Comparison of ENCODE assay signal across 8 cellular contexts in genomic region chr12:112978163-112979081, GRCh38. TPM values are rescaled to one million over a fixed set of nuclear protein-coding genes. Genes with fewer than 3 reads are reported as not detected.
A peak's percentile ranks its signal among the peaks of the same experiment; 100 is the strongest.
DNase-seq lines count a peak whose midpoint lies in the region; ATAC-seq and TF ChIP-seq lines count a peak whose summit lies in the region.

OAS2 (plus strand) TSS chr12:112978519; CDS start chr12:112978609, 90 bp downstream.

- H2BK20ac ChIP-seq in H9 (ENCODE audit: low read depth, low read length, poor library complexity, severe bottlenecking) = no peak within 1 kb of the TSS

- peaks cover 7% of the 10 kb centered on the region for H3K36me3 Mint-ChIP-seq in Calu3 (ENCODE audit: insufficient read depth, unreplicated experiment)
- no peaks in the 10 kb centered on the region for H3K36me3 Mint-ChIP-seq in H9 (ENCODE audit: insufficient read depth in 1 of 3, low read depth in 3 of 3)

- CTCF ChIA-PET in Calu3 (lab: Charles Lee) = interaction anchor here (0.6 to 2.2 kb wide), 9 partner anchors 10 to 207 kb away, joined by 3 to 16 read pairs (median 4); partner anchors contain the start of genes DDX54, OAS1 and RASAL1
- CTCF ChIA-PET in activated CD8-positive, alpha-beta memory T cell treated with anti-CD3 and anti-CD28 coated beads for 36 hours (lab: Charles Lee) = interaction anchor here (0.5 to 3.1 kb wide), 8 partner anchors 10 to 379 kb away, joined by 3 to 27 read pairs (median 4); partner anchors contain the start of gene OAS1

- H3T11ph ChIP-seq in H9 (ENCODE audit: low read length) = no peak within 1 kb of the TSS

- peak within 1 kb of the TSS; percentile 73 for H3K4me3 Mint-ChIP-seq in Calu3 (ENCODE audit: low read depth, unreplicated experiment)
- H3K4me3 Mint-ChIP-seq in H9 = no peak within 1 kb of the TSS

- no peak within 1 kb of the TSS for H3K56ac ChIP-seq in H9 (ENCODE audit: insufficient read length, low read depth, low read length)

- TSS peak; percentile 23 for BruUV-seq in Calu3 (replicated peaks; lab: Mats Ljungman, UMichigan)

- H3K9ac ChIP-seq in Karpas-422 (ENCODE audit: low read length) (peak within 1 kb of the TSS; percentile 68), H9 (ENCODE audit: extremely low read depth, insufficient read length, low read length) (no peak within 1 kb of the TSS)

- H3K4me1 ChIP-seq in Karpas-422 (ENCODE audit: low read length) = peaks cover 35% of the 10 kb centered on the region
- peaks cover 9 to 14% of the 10 kb centered on the region in 2 experiments for H3K4me1 ChIP-seq in neutrophil (ENCODE audit: control insufficient read depth in 1 of 2, insufficient read depth in 1 of 2, low read depth in 1 of 2, low read length in 1 of 2)
- H3K4me1 ChIP-seq in testis = no peaks in the 10 kb centered on the region
- no peaks in the 10 kb centered on the region; the same call in 1 of the 2 replicates for H3K4me1 ChIP-seq in H9 (ENCODE audit: insufficient read depth, low read length)

- no peak within 1 kb of the TSS for H2BK12ac ChIP-seq in H9 (ENCODE audit: insufficient read length, low read depth, low read length)

- H3K27me3 Mint-ChIP-seq in Calu3 (ENCODE audit: unreplicated experiment) (no peaks in the 10 kb centered on the region), H9 (ENCODE audit: low read depth) (peaks cover 3% of the 10 kb centered on the region)

- no peak within 1 kb of the TSS for H4K91ac ChIP-seq in H9 (ENCODE audit: insufficient read length, low read depth, low read length)

- peak; percentile 88 for ATAC-seq in GM21515 (IDR thresholded peaks at IDR 0.05; ENCODE audit: unreplicated experiment)

- no peak within 1 kb of the TSS for H2BK120ac ChIP-seq in H9 (ENCODE audit: low read depth, low read length, poor library complexity, severe bottlenecking)

- no peaks in the 10 kb centered on the region for H3K36me3 ChIP-seq in Karpas-422 (ENCODE audit: insufficient read depth, low read length)
- no peaks in the 10 kb centered on the region for H3K36me3 ChIP-seq in neutrophil
- no peaks in the 10 kb centered on the region for H3K36me3 ChIP-seq in testis (ENCODE audit: low read depth, missing control alignments)

- H2AFZ ChIP-seq in Karpas-422 (ENCODE audit: low read length) = peak within 1 kb of the TSS; percentile 22; the same call in 1 of the 2 replicates
- no peak within 1 kb of the TSS for H2AFZ ChIP-seq in H9 (ENCODE audit: low read length)

- no peak within 1 kb of the TSS for H2AK5ac ChIP-seq in H9 (ENCODE audit: insufficient read length, low read length)

- no peaks in the 10 kb centered on the region for H3K9me2 ChIP-seq in Karpas-422 (replicated peaks; ENCODE audit: insufficient read depth, low read length)

- peak; percentile 67 for DNase-seq in Calu3
- DNase-seq in Karpas-422 = peak; percentile 63
- DNase-seq in epithelial cell of esophagus (ENCODE audit: low read depth) = peak; percentile 29
- peak; percentile 65 for DNase-seq in testis
- DNase-seq in H9 = no peak

- H4K5ac ChIP-seq in H9 (ENCODE audit: insufficient read length, low read depth, low read length) = no peak within 1 kb of the TSS

- POLR2A ChIA-PET in activated CD8-positive, alpha-beta memory T cell treated with anti-CD3 and anti-CD28 coated beads for 36 hours (lab: Charles Lee) = interaction anchor here (0.6 to 2.2 kb wide), 8 partner anchors 10 to 230 kb away, joined by 3 to 16 read pairs (median 6); partner anchors contain the start of genes DDX54, OAS1, OAS3 and RITA1

- H3K4me3 ChIP-seq in Karpas-422 (ENCODE audit: low read length) = peak within 1 kb of the TSS; percentile 66
- no peak within 1 kb of the TSS for H3K4me3 ChIP-seq in epithelial cell of esophagus (ENCODE audit: low read length)
- H3K4me3 ChIP-seq in neutrophil (ENCODE audit: low read depth in 1 of 2, low read length in 1 of 2) = peak within 1 kb of the TSS; percentile 39 to 52
- peak within 1 kb of the TSS; percentile 53 to 61 for H3K4me3 ChIP-seq in testis

- no peak within 1 kb of the TSS for H3K14ac ChIP-seq in H9 (ENCODE audit: insufficient read depth, low read length)

- no peak within 1 kb of the TSS for H2BK15ac ChIP-seq in H9 (ENCODE audit: low read depth, low read length)

- WGBS in testis, 2 donors = 22 to 24% methylated on average over 18 to 19 of the region's 19 CpGs
- WGBS in H9 (ENCODE audit: extremely low coverage, insufficient read length, low lambda C conversion rate) = no CpG with 5 or more reads among the region's 19 CpGs

- H3K23me2 ChIP-seq in H9 (ENCODE audit: insufficient read length, low read depth, low read length, poor library complexity, severe bottlenecking) = no peaks in the 10 kb centered on the region

- no peak for TF ChIP-seq POLR2A in testis (IDR thresholded peaks at IDR 0.05)

- H3K27ac ChIP-seq in Karpas-422 (ENCODE audit: low read length) (no peak within 1 kb of the TSS), neutrophil (peak within 1 kb of the TSS; percentile 65), testis (peak within 1 kb of the TSS; percentile 73 to 87), H9 (ENCODE audit: insufficient read length, low read depth, low read length) (no peak within 1 kb of the TSS)

- H3K18ac ChIP-seq in H9 (ENCODE audit: insufficient read length, low read depth, low read length) = no peak within 1 kb of the TSS

- H3K79me2 ChIP-seq in Karpas-422 (ENCODE audit: low read length) (no peaks in the 10 kb centered on the region), H9 (ENCODE audit: insufficient read depth, low read length) (no peaks in the 10 kb centered on the region)

- H2BK5ac ChIP-seq in H9 (ENCODE audit: insufficient read length, low read length) = no peak within 1 kb of the TSS

- H3K4me1 Mint-ChIP-seq in Calu3 (ENCODE audit: low read depth, unreplicated experiment) (no peaks in the 10 kb centered on the region), H9 (peaks cover 0 to 7% of the 10 kb centered on the region in 2 experiments; a peak in 2 of 4 replicates)

- intact Hi-C loops in Calu3 (cut with micrococcal nuclease; ENCODE audit: unreplicated experiment) = loop anchor here (2.0 kb wide), 1 partner anchor 78 kb away; no protein-coding TSS in a partner anchor
- intact Hi-C loops in testis (cut with DNase I; ENCODE audit: low total_unique reads) = no loop called here

- no peak within 1 kb of the TSS for H3K4ac ChIP-seq in H9 (ENCODE audit: low read depth, low read length)

- H4K20me1 ChIP-seq in Karpas-422 (ENCODE audit: insufficient read depth, low read depth, low read length) (no peaks in the 10 kb centered on the region), H9 (ENCODE audit: control insufficient read depth, insufficient read depth, insufficient read length) (no peaks in the 10 kb centered on the region)

- H3K27ac Mint-ChIP-seq in Calu3 (ENCODE audit: unreplicated experiment) = peak within 1 kb of the TSS; percentile 62
- no peak within 1 kb of the TSS for H3K27ac Mint-ChIP-seq in H9

- H3K79me1 ChIP-seq in H9 (ENCODE audit: insufficient read depth, low read depth, low read length, poor library complexity, severe bottlenecking) = no peaks in the 10 kb centered on the region

- H3K23ac ChIP-seq in H9 (ENCODE audit: insufficient read length, low read depth, low read length) = no peak within 1 kb of the TSS

- H3K9me3 ChIP-seq in Karpas-422 (ENCODE audit: low read length) (no peaks in the 10 kb centered on the region), neutrophil (no peaks in the 10 kb centered on the region), testis (no peaks in the 10 kb centered on the region), H9 (ENCODE audit: control insufficient read depth, low read depth, low read length) (no peaks in the 10 kb centered on the region)

- H3K4me2 ChIP-seq in Karpas-422 (ENCODE audit: low read depth, low read length, poor library complexity, severe bottlenecking) (peak within 1 kb of the TSS; percentile 65), H9 (ENCODE audit: insufficient read depth, insufficient read length, low read length) (no peak within 1 kb of the TSS)

- no peak within 1 kb of the TSS for H4K8ac ChIP-seq in H9 (replicated peaks; ENCODE audit: insufficient read length, low read depth, low read length)

- TF ChIP-seq CTCF in Calu3 (IDR thresholded peaks at IDR 0.05; ENCODE audit: unreplicated experiment) (no peak), epithelial cell of esophagus (IDR thresholded peaks at IDR 0.05; ENCODE audit: insufficient read depth, low read depth, low read length, missing control alignments) (no peak), neutrophil (IDR thresholded peaks at IDR 0.05) (no peak), testis (IDR thresholded peaks at IDR 0.05) (no peak), H9 (conservative IDR thresholded peaks at IDR 0.05) (no peak)

- no peaks in the 10 kb centered on the region for H3K27me3 ChIP-seq in Karpas-422 (ENCODE audit: low read length)
- no peaks in the 10 kb centered on the region for H3K27me3 ChIP-seq in neutrophil
- no peaks in the 10 kb centered on the region for H3K27me3 ChIP-seq in testis
- no peaks in the 10 kb centered on the region for H3K27me3 ChIP-seq in H9 (ENCODE audit: insufficient read depth, low read length)

- H3K9me3 Mint-ChIP-seq in Calu3 (ENCODE audit: low read depth, unreplicated experiment) = no peaks in the 10 kb centered on the region
- no peaks in the 10 kb centered on the region; a peak in 1 of 5 replicates for H3K9me3 Mint-ChIP-seq in H9

RNA-seq across cellular contexts. Expression of gene OAS2, which starts in this region (rescaled TPM):
- total RNA-seq in Calu3 (2022) (58.1 and 211 TPM in 2 replicates), testis (1 to 10 TPM; 3.2 to 3.5 TPM), H9 (2021) (not detected in 2 replicates)
- total RNA-seq in Karpas-422 (2014; rRNA removed; shearing (Covaris generic); ENCODE audit: low replicate concordance) = 3.0 and 6.3 TPM in 2 replicates
- total RNA-seq in activated CD8-positive, alpha-beta memory T cell treated with anti-CD3 and anti-CD28 coated beads for 36 hours = 10 to 100 TPM; 44.7 to 51.9 TPM
- 9.0 TPM for polyA plus RNA-seq in testis (ENCODE audit: insufficient read depth, low read depth, low replicate concordance)

Comparison
In these comparisons a context has a peak if more than half of its experiments do, and no peak if none do; other contexts are left out.
1. H3K27ac ChIP-seq: peak in neutrophil (single experiment) and testis (2 of 2); none in Karpas-422 (single experiment) and H9 (single experiment).